In the genomic region with DNA sequence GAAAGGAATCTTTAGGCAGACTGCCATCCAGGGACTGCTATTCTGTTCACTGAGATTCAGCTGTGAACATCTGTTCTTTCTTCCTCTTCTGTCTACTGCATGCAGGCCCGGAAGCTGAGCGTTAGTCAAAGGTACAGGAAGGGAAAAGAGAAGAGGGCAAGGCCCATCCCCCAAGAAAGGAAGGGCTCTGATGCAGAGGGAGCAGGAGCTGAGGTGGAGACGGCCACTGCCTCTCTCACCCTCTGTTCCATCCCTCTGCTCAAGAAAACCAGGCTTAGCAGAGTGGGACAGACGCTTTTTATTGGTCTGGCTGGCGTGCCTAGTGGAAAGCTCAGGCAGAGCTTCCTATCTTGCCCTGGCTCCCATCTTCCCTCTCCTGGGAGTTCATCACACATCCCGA, we compare ENCODE assay signal across 2 cellular contexts.
TF ChIP-seq lines count a peak whose summit lies in the region.

No MANE protein-coding gene starts in this region.

TF ChIP-seq in HCT116, 20 proteins besides CTCF, POLR2A, EP300 and RAD21 (continued from another document):
- TF ChIP-seq, protein P1, sequence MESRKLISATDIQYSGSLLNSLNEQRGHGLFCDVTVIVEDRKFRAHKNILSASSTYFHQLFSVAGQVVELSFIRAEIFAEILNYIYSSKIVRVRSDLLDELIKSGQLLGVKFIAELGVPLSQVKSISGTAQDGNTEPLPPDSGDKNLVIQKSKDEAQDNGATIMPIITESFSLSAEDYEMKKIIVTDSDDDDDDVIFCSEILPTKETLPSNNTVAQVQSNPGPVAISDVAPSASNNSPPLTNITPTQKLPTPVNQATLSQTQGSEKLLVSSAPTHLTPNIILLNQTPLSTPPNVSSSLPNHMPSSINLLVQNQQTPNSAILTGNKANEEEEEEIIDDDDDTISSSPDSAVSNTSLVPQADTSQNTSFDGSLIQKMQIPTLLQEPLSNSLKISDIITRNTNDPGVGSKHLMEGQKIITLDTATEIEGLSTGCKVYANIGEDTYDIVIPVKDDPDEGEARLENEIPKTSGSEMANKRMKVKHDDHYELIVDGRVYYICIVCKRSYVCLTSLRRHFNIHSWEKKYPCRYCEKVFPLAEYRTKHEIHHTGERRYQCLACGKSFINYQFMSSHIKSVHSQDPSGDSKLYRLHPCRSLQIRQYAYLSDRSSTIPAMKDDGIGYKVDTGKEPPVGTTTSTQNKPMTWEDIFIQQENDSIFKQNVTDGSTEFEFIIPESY (IDR thresholded peaks at IDR 0.05; ENCODE audit: extremely low read depth, insufficient replicate concordance, low read length) = no peak
- TF ChIP-seq POLR2AphosphoS5 (IDR thresholded peaks at IDR 0.05; ENCODE audit: low read depth, low read length) (no peak), EZH2phosphoT487 (IDR thresholded peaks at IDR 0.05; ENCODE audit: borderline replicate concordance) (no peak), ELF1 (IDR thresholded peaks at IDR 0.05; ENCODE audit: borderline replicate concordance, low read depth) (no peak), YY1 (IDR thresholded peaks at IDR 0.05; ENCODE audit: extremely low read depth, insufficient replicate concordance, low read depth, low read length) (no peak), EGR1 (IDR thresholded peaks at IDR 0.05; ENCODE audit: low read depth) (no peak), ZNF274 (IDR thresholded peaks at IDR 0.05; ENCODE audit: low read depth, low read length) (no peak), JUND (IDR thresholded peaks at IDR 0.05) (no peak)
TF ChIP-seq in HCT116: peak in this region for 0.

TF ChIP-seq in WTC11, 78 proteins besides CTCF, POLR2A, EP300 and RAD21 (continued from another document):
- TF ChIP-seq, protein P2, sequence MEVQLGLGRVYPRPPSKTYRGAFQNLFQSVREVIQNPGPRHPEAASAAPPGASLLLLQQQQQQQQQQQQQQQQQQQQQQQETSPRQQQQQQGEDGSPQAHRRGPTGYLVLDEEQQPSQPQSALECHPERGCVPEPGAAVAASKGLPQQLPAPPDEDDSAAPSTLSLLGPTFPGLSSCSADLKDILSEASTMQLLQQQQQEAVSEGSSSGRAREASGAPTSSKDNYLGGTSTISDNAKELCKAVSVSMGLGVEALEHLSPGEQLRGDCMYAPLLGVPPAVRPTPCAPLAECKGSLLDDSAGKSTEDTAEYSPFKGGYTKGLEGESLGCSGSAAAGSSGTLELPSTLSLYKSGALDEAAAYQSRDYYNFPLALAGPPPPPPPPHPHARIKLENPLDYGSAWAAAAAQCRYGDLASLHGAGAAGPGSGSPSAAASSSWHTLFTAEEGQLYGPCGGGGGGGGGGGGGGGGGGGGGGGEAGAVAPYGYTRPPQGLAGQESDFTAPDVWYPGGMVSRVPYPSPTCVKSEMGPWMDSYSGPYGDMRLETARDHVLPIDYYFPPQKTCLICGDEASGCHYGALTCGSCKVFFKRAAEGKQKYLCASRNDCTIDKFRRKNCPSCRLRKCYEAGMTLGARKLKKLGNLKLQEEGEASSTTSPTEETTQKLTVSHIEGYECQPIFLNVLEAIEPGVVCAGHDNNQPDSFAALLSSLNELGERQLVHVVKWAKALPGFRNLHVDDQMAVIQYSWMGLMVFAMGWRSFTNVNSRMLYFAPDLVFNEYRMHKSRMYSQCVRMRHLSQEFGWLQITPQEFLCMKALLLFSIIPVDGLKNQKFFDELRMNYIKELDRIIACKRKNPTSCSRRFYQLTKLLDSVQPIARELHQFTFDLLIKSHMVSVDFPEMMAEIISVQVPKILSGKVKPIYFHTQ (CRISPR knock-in tag; IDR thresholded peaks at IDR 0.05) = no peak
- TF ChIP-seq TEAD1 (CRISPR knock-in tag; IDR thresholded peaks at IDR 0.05) (no peak), GABPB1 (CRISPR knock-in tag; IDR thresholded peaks at IDR 0.05) (no peak), TCF7 (CRISPR knock-in tag; IDR thresholded peaks at IDR 0.05; ENCODE audit: low read depth) (no peak), ZNF423 (CRISPR knock-in tag; IDR thresholded peaks at IDR 0.05) (no peak), ZNF317 (CRISPR knock-in tag; IDR thresholded peaks at IDR 0.05; ENCODE audit: borderline replicate concordance, low read depth) (no peak), IRF2 (CRISPR knock-in tag; IDR thresholded peaks at IDR 0.05; ENCODE audit: borderline replicate concordance, low read depth) (no peak)
- TF ChIP-seq, protein P3, sequence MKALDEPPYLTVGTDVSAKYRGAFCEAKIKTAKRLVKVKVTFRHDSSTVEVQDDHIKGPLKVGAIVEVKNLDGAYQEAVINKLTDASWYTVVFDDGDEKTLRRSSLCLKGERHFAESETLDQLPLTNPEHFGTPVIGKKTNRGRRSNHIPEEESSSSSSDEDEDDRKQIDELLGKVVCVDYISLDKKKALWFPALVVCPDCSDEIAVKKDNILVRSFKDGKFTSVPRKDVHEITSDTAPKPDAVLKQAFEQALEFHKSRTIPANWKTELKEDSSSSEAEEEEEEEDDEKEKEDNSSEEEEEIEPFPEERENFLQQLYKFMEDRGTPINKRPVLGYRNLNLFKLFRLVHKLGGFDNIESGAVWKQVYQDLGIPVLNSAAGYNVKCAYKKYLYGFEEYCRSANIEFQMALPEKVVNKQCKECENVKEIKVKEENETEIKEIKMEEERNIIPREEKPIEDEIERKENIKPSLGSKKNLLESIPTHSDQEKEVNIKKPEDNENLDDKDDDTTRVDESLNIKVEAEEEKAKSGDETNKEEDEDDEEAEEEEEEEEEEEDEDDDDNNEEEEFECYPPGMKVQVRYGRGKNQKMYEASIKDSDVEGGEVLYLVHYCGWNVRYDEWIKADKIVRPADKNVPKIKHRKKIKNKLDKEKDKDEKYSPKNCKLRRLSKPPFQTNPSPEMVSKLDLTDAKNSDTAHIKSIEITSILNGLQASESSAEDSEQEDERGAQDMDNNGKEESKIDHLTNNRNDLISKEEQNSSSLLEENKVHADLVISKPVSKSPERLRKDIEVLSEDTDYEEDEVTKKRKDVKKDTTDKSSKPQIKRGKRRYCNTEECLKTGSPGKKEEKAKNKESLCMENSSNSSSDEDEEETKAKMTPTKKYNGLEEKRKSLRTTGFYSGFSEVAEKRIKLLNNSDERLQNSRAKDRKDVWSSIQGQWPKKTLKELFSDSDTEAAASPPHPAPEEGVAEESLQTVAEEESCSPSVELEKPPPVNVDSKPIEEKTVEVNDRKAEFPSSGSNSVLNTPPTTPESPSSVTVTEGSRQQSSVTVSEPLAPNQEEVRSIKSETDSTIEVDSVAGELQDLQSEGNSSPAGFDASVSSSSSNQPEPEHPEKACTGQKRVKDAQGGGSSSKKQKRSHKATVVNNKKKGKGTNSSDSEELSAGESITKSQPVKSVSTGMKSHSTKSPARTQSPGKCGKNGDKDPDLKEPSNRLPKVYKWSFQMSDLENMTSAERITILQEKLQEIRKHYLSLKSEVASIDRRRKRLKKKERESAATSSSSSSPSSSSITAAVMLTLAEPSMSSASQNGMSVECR (CRISPR knock-in tag; IDR thresholded peaks at IDR 0.05; ENCODE audit: borderline replicate concordance) = no peak
- TF ChIP-seq, protein P4, sequence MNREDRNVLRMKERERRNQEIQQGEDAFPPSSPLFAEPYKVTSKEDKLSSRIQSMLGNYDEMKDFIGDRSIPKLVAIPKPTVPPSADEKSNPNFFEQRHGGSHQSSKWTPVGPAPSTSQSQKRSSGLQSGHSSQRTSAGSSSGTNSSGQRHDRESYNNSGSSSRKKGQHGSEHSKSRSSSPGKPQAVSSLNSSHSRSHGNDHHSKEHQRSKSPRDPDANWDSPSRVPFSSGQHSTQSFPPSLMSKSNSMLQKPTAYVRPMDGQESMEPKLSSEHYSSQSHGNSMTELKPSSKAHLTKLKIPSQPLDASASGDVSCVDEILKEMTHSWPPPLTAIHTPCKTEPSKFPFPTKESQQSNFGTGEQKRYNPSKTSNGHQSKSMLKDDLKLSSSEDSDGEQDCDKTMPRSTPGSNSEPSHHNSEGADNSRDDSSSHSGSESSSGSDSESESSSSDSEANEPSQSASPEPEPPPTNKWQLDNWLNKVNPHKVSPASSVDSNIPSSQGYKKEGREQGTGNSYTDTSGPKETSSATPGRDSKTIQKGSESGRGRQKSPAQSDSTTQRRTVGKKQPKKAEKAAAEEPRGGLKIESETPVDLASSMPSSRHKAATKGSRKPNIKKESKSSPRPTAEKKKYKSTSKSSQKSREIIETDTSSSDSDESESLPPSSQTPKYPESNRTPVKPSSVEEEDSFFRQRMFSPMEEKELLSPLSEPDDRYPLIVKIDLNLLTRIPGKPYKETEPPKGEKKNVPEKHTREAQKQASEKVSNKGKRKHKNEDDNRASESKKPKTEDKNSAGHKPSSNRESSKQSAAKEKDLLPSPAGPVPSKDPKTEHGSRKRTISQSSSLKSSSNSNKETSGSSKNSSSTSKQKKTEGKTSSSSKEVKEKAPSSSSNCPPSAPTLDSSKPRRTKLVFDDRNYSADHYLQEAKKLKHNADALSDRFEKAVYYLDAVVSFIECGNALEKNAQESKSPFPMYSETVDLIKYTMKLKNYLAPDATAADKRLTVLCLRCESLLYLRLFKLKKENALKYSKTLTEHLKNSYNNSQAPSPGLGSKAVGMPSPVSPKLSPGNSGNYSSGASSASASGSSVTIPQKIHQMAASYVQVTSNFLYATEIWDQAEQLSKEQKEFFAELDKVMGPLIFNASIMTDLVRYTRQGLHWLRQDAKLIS (CRISPR knock-in tag; IDR thresholded peaks at IDR 0.05; ENCODE audit: borderline replicate concordance) = no peak
